ENCODE assay signal across 8 cellular contexts in genomic region chr11:120511116-120511803, GRCh38. TPM values are rescaled to one million over a fixed set of nuclear protein-coding genes. Genes with fewer than 3 reads are reported as not detected.
DNase-seq lines count a peak whose midpoint lies in the region; ATAC-seq, FAIRE-seq and TF ChIP-seq lines count a peak whose summit lies in the region.

TSS of gene GRIK4 (plus strand) at chr11:120511748. CDS start at chr11:120660319, 148,571 bp downstream.

- H3K9me3 Mint-ChIP-seq in activated B cell treated with CpG ODN at 0.5 μM for 24 hours: no peaks in the 10 kb centered on the region

- H3K27me3 ChIP-seq in bronchial epithelial cell (ENCODE audit: control insufficient read depth, insufficient read depth, low read length): peaks cover 15% of the 10 kb centered on the region
- peaks cover 46% of the 10 kb centered on the region for H3K27me3 ChIP-seq in keratinocyte (ENCODE audit: control insufficient read depth, extremely low read depth, insufficient read depth, low read length)

- ATAC-seq in HG03045 (IDR thresholded peaks at IDR 0.05; ENCODE audit: unreplicated experiment) (peak; percentile 84), activated B cell treated with CpG ODN at 0.5 μM for 24 hours (ENCODE audit: low read depth) (peak; percentile 94)

- H2AFZ ChIP-seq in keratinocyte (ENCODE audit: control insufficient read depth, low read length): no peak within 1 kb of the TSS

- H3K36me3 Mint-ChIP-seq in activated B cell treated with CpG ODN at 0.5 μM for 24 hours (ENCODE audit: low read depth): no peaks in the 10 kb centered on the region

- no peaks in the 10 kb centered on the region for H3K79me2 ChIP-seq in keratinocyte (ENCODE audit: control insufficient read depth, insufficient read depth, low read length)

- H3K27ac Mint-ChIP-seq in activated B cell treated with CpG ODN at 0.5 μM for 24 hours: no peak within 1 kb of the TSS

- H3K36me3 ChIP-seq in bronchial epithelial cell (ENCODE audit: control insufficient read depth, insufficient read depth, low read length) (no peaks in the 10 kb centered on the region), keratinocyte (ENCODE audit: control insufficient read depth in 2 of 2, extremely low read depth in 1 of 2, insufficient read depth in 2 of 2, low read length in 2 of 2) (no peaks in the 10 kb centered on the region)

- H3K4me3 Mint-ChIP-seq in activated B cell treated with CpG ODN at 0.5 μM for 24 hours: peak within 1 kb of the TSS; percentile 58

- TF ChIP-seq CTCF in activated B cell treated with CpG ODN at 0.5 μM for 24 hours (IDR thresholded peaks at IDR 0.05) (peak; percentile 20), bronchial epithelial cell (IDR thresholded peaks at IDR 0.05; ENCODE audit: insufficient read depth, low read length, severe bottlenecking) (peak; percentile 91), keratinocyte (optimal IDR thresholded peaks at IDR 0.05 in 1 of 3, IDR thresholded peaks at IDR 0.05 in 1 of 3, conservative IDR thresholded peaks at IDR 0.05 in 1 of 3; ENCODE audit: extremely low read depth in 1 of 3, insufficient read depth in 2 of 3, low read length in 3 of 3) (peak; percentile 74 to 93 (median 92))

- POLR2A ChIA-PET in activated B cell treated with CpG ODN at 0.5 μM for 24 hours (lab: Charles Lee): no interaction called here

- H3K4me1 Mint-ChIP-seq in activated B cell treated with CpG ODN at 0.5 μM for 24 hours: peaks cover 3% of the 10 kb centered on the region

- H3K27ac ChIP-seq in keratinocyte (ENCODE audit: control insufficient read depth, insufficient read depth, low read length): no peak within 1 kb of the TSS

- no peaks in the 10 kb centered on the region for H4K20me1 ChIP-seq in keratinocyte (ENCODE audit: control insufficient read depth, extremely low read depth, insufficient read depth, low read length)

- no peak within 1 kb of the TSS for H3K9ac ChIP-seq in keratinocyte (ENCODE audit: control insufficient read depth, extremely low read depth, insufficient read depth, low read length)

- intact Hi-C loops in activated B cell treated with CpG ODN at 0.5 μM for 24 hours (cut with micrococcal nuclease): loop anchor here (1.0 kb wide), 6 partner anchors 174 to 1080 kb away; no protein-coding TSS in a partner anchor

- dilution Hi-C loops in keratinocyte (cut with MboI; ENCODE audit: extremely low pct_ligation_motif_present, low sequenced_read_pairs): loop anchor here (25.0 kb wide), 1 partner anchor 426 kb away; no protein-coding TSS in a partner anchor

- H3K9me3 ChIP-seq in keratinocyte (ENCODE audit: control insufficient read depth, low read depth, low read length): no peaks in the 10 kb centered on the region

- peak; percentile 32 for DNase-seq in A172 (ENCODE audit: low spot score)
- DNase-seq in GM18507 (ENCODE audit: extremely low spot score, insufficient read length, low read depth): peak; percentile 92
- DNase-seq in NCI-H2196 (lab: John Stamatoyannopoulos, UW; ENCODE audit: unreplicated experiment): peak; percentile 82
- DNase-seq in activated B cell treated with CpG ODN at 0.5 μM for 24 hours: peak; percentile 81
- peak; percentile 37 for DNase-seq in bronchial epithelial cell (ENCODE audit: low read depth)
- DNase-seq in keratinocyte (ENCODE audit: low read depth, low spot score): no peak
- peak; percentile 55 to 73 for DNase-seq in stimulated activated CD4-positive, alpha-beta T cell treated with anti-CD3 and anti-CD28 coated beads, Interleukin-15, amount 100 ng/mL, for 48 hours (ENCODE audit: low read depth in 2 of 2)

- no peaks in the 10 kb centered on the region for H3K4me1 ChIP-seq in keratinocyte (ENCODE audit: control insufficient read depth, extremely low read depth, insufficient read depth, low read length)

- CTCF ChIA-PET in activated B cell treated with CpG ODN at 0.5 μM for 24 hours (lab: Charles Lee): interaction anchor here (0.6 to 2.1 kb wide), 7 partner anchors 15 to 1080 kb away, joined by 3 to 32 read pairs (median 4); no protein-coding TSS in a partner anchor

- peaks cover 51% of the 10 kb centered on the region for H3K27me3 Mint-ChIP-seq in activated B cell treated with CpG ODN at 0.5 μM for 24 hours

- H3K4me3 ChIP-seq in bronchial epithelial cell (ENCODE audit: low read depth, low read length) (peak within 1 kb of the TSS; percentile 27), keratinocyte (ENCODE audit: control insufficient read depth in 2 of 3, extremely low read depth in 1 of 3, insufficient read depth in 2 of 3, low read depth in 1 of 3, low read length in 3 of 3) (peak within 1 kb of the TSS in 2 of 3 experiments; percentile 13 to 27)

- FAIRE-seq in GM18507 (lab: Jason Lieb, UNC): peak; percentile 69
- no peak for FAIRE-seq in bronchial epithelial cell (lab: Jason Lieb, UNC)
- FAIRE-seq in keratinocyte (lab: Jason Lieb, UNC): no peak

- H3K4me2 ChIP-seq in keratinocyte (ENCODE audit: control insufficient read depth, extremely low read depth, insufficient read depth, low read depth, low read length): peak within 1 kb of the TSS; percentile 60

- H3K9me1 ChIP-seq in keratinocyte (ENCODE audit: control insufficient read depth, extremely low read depth, insufficient read depth, low read length): no peaks in the 10 kb centered on the region

RNA-seq across cellular contexts. Expression of gene GRIK4, which starts in this region (rescaled TPM):
- total RNA-seq in A172 (2014; rRNA removed; shearing (Covaris generic)): not detected in 2 replicates
- total RNA-seq in activated B cell treated with CpG ODN at 0.5 μM for 24 hours (0.05 TPM in 1 of 2 replicates, not detected in the other), bronchial epithelial cell (not detected in 2 replicates)
- polyA plus RNA-seq in keratinocyte: not detected in 3 replicates
- polyA plus RNA-seq in keratinocyte (2011; ENCODE audit: low read depth): not detected
- polyA plus RNA-seq in keratinocyte (2011; cell fraction: cytosol; rRNA removed): not detected in 2 replicates
- not detected in 2 replicates for polyA plus RNA-seq in keratinocyte (2011; cell fraction: nucleus; rRNA removed)
- polyA plus RNA-seq in keratinocyte (2012; ENCODE audit: low replicate concordance): not detected in 2 replicates
- not detected in 3 replicates for polyA minus RNA-seq in keratinocyte
- not detected for polyA minus RNA-seq in keratinocyte (2011; cell fraction: cytosol; rRNA and poly(A)+ RNA removed)
- not detected in 2 replicates for polyA minus RNA-seq in keratinocyte (2011; cell fraction: nucleus; rRNA and poly(A)+ RNA removed)

Comparison
In these comparisons a context has a peak if more than half of its experiments do, and no peak if none do; other contexts are left out.
1. Peak in DNase-seq in A172; RNA of the gene not detected or under 1 TPM.
2. Peak in DNase-seq and ATAC-seq in activated B cell treated with CpG ODN at 0.5 μM for 24 hours; RNA of the gene not detected or under 1 TPM.
3. Peak in DNase-seq and H3K4me3 ChIP-seq in bronchial epithelial cell; RNA of the gene not detected or under 1 TPM.
4. CTCF ChIP-seq: peak in every context shown above with its lines; median percentile 92 in keratinocyte; 91 in bronchial epithelial cell; 20 in activated B cell treated with CpG ODN at 0.5 μM for 24 hours.